27 cellular contexts compared by ENCODE assay signal in genomic region chr20:6616421-6616820, GRCh38.
"Had no signal": no experiment of that assay in that cellular context is flagged by ENCODE, and none has a peak within 500 bp of the region (broad histone marks: within the 10 kb centered on the region; RNA-seq: fewer than 3 reads in every experiment).

No MANE protein-coding gene starts in this region.

- H3K27ac ChIP-seq: colonic mucosa, coronary artery, dorsolateral prefrontal cortex, epithelial cell of prostate, esophagus squamous epithelium, foreskin keratinocyte, gastrocnemius medialis, gastroesophageal sphincter, heart left ventricle, heart right ventricle had no signal

- H3K4me3 ChIP-seq: colonic mucosa, coronary artery, dorsolateral prefrontal cortex, esophagus squamous epithelium, gastrocnemius medialis, gastroesophageal sphincter, heart left ventricle, heart right ventricle had no signal

- H3K27me3 ChIP-seq: colonic mucosa, esophagus squamous epithelium, foreskin keratinocyte, gastrocnemius medialis, gastroesophageal sphincter, heart left ventricle, heart right ventricle had no signal

- FAIRE-seq: colon, endometrium, endothelial cell of umbilical vein, frontal cortex had no signal

- H3K4me1 ChIP-seq: colonic mucosa, esophagus squamous epithelium, gastrocnemius medialis, gastroesophageal sphincter, heart left ventricle, heart right ventricle had no signal

- DNase-seq: colonic mucosa; cortex of kidney; dermis blood vessel endothelial cell; dorsolateral prefrontal cortex; effector CD4-positive, alpha-beta T cell; effector CD8-positive, alpha-beta T cell; effector memory CD4-positive, alpha-beta T cell; effector memory CD8-positive, alpha-beta T cell; endodermal cell; erythroblast; esophagus squamous epithelium; foreskin fibroblast; foreskin keratinocyte; foreskin melanocyte; gastrocnemius medialis; glutamatergic neuron; head of caudate nucleus; heart left ventricle; heart right ventricle had no signal

- H3K9me3 ChIP-seq: colonic mucosa, esophagus squamous epithelium, gastrocnemius medialis, gastroesophageal sphincter, heart left ventricle, heart right ventricle had no signal

- H3K36me3 ChIP-seq: colonic mucosa, esophagus squamous epithelium, gastrocnemius medialis, gastroesophageal sphincter, heart left ventricle, heart right ventricle had no signal

- ATAC-seq: effector memory CD8-positive, alpha-beta T cell; esophagus mucosa; foreskin keratinocyte; gastrocnemius medialis; gastroesophageal sphincter; heart left ventricle; heart right ventricle had no signal
